Comparison of ENCODE assay signal across 1 cellular context in the genomic region with DNA sequence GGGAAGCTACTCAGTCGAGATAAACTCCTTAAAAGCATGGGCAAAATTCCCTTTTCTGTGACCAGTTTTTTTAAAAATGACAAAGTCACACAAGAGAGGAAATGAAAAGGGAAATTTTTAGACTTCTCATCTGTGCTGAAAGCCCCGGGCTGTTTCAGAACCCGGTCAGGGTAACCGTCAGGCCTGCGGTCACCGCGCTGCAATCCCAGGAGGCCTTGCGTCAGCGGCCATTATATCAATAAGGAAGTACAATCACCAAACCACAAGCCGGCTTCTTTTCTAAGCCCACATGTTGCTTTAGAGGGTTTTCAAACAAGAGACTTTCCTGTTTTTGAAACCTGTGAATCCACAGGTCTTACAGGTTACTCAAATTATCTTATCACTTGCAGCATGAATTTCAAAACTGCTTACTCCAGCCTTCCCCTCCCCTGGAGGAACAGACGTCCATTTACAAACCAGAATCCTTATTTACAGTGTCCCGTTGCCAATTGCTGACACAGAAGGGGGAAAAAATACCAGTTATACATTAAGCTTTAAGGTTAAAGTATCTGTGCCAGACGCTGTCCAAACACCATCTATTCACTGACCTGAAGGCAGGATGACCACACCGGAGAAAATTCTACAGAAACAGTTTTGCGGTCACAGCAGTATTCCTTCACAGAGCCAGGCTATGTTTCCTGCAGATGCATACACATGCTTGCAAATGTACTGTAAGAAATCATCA.
TF ChIP-seq lines count a peak whose summit lies in the region.

No MANE protein-coding gene starts in this region.

TF ChIP-seq in GM12878, 131 proteins besides CTCF, POLR2A, EP300 and RAD21 (continued from another document and continues in another):
- TF ChIP-seq PKNOX1 (IDR thresholded peaks at IDR 0.05) (peak; percentile 9; the same call in 1 of the 2 replicates), CHD4 (IDR thresholded peaks at IDR 0.05) (no peak), SP1 (IDR thresholded peaks at IDR 0.05; ENCODE audit: low read depth, low read length) (peak; percentile 77), ETV6 (conservative IDR thresholded peaks at IDR 0.05 in 1 of 2, IDR thresholded peaks at IDR 0.05 in 1 of 2; ENCODE audit: borderline replicate concordance in 1 of 2, low read depth in 1 of 2) (peak in 1 of 2 experiments; percentile 90; a peak in 2 of 4 replicates), MLLT1 (IDR thresholded peaks at IDR 0.05) (peak; percentile 42), POLR2AphosphoS5 (IDR thresholded peaks at IDR 0.05; ENCODE audit: low read length) (no peak; the same call in 1 of the 2 replicates), SMAD5 (IDR thresholded peaks at IDR 0.05; ENCODE audit: low read depth) (peak; percentile 65; the same call in 1 of the 2 replicates), BCL3 (IDR thresholded peaks at IDR 0.05; ENCODE audit: borderline replicate concordance, insufficient read depth, low read depth, low read length, poor library complexity, severe bottlenecking) (peak; percentile 94), FOXK2 (IDR thresholded peaks at IDR 0.05) (no peak; the same call in 1 of the 2 replicates), E2F8 (IDR thresholded peaks at IDR 0.05; ENCODE audit: low read depth, partially characterized antibody) (no peak), ZSCAN29 (IDR thresholded peaks at IDR 0.05) (no peak), HCFC1 (IDR thresholded peaks at IDR 0.05; ENCODE audit: low read length) (0 out of 2 replicates have a peak, but pooled peaks have one; percentile 31), RCOR1 (conservative IDR thresholded peaks at IDR 0.05; ENCODE audit: low read depth, low read length) (no peak; the same call in 1 of the 2 replicates), MYC (IDR thresholded peaks at IDR 0.05; ENCODE audit: insufficient read depth, insufficient read length, insufficient replicate concordance, low read length, severe bottlenecking) (no peak), DPF2 (IDR thresholded peaks at IDR 0.05) (no peak; the same call in none of the 2 replicates), ATF2 (IDR thresholded peaks at IDR 0.05; ENCODE audit: low read length) (no peak), IRF4 (IDR thresholded peaks at IDR 0.05; ENCODE audit: low read depth, low read length) (peak; percentile 77), RFX5 (IDR thresholded peaks at IDR 0.05; ENCODE audit: low read depth, low read length) (no peak), SUZ12 (IDR thresholded peaks at IDR 0.05; ENCODE audit: unreplicated experiment) (no peak), BMI1 (IDR thresholded peaks at IDR 0.05; ENCODE audit: borderline replicate concordance) (no peak; the same call in 1 of the 2 replicates), CHD2 (IDR thresholded peaks at IDR 0.05; ENCODE audit: borderline replicate concordance, low read depth, low read length) (peak; percentile 86), EGR1 (IDR thresholded peaks at IDR 0.05; ENCODE audit: borderline replicate concordance in 1 of 2, low read depth in 2 of 2, low read length in 2 of 2) (no peak), NR2C2 (IDR thresholded peaks at IDR 0.05; ENCODE audit: borderline replicate concordance, control insufficient read depth, insufficient read length, low read depth) (no peak), SIX5 (IDR thresholded peaks at IDR 0.05; ENCODE audit: low read depth, low read length, severe bottlenecking) (no peak), CREM (IDR thresholded peaks at IDR 0.05; ENCODE audit: low read depth) (peak; percentile 92), KLF5 (IDR thresholded peaks at IDR 0.05; ENCODE audit: partially characterized antibody) (peak; percentile 94), EZH2 (IDR thresholded peaks at IDR 0.05; ENCODE audit: borderline replicate concordance, control insufficient read depth, low read depth, low read length) (no peak), GATAD2B (conservative IDR thresholded peaks at IDR 0.05; ENCODE audit: low read depth) (peak; percentile 56), SMC3 (IDR thresholded peaks at IDR 0.05; ENCODE audit: borderline replicate concordance, low read length) (peak; percentile 30; the same call in 1 of the 2 replicates), SKIL (IDR thresholded peaks at IDR 0.05; ENCODE audit: low read depth, poor library complexity, severe bottlenecking) (peak; percentile 97), LARP7 (IDR thresholded peaks at IDR 0.05) (no peak)
- TF ChIP-seq, protein P1, sequence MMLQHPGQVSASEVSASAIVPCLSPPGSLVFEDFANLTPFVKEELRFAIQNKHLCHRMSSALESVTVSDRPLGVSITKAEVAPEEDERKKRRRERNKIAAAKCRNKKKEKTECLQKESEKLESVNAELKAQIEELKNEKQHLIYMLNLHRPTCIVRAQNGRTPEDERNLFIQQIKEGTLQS (IDR thresholded peaks at IDR 0.05; ENCODE audit: borderline replicate concordance, extremely low read depth, low read depth, low read length) = no peak
- TF ChIP-seq, protein P2, sequence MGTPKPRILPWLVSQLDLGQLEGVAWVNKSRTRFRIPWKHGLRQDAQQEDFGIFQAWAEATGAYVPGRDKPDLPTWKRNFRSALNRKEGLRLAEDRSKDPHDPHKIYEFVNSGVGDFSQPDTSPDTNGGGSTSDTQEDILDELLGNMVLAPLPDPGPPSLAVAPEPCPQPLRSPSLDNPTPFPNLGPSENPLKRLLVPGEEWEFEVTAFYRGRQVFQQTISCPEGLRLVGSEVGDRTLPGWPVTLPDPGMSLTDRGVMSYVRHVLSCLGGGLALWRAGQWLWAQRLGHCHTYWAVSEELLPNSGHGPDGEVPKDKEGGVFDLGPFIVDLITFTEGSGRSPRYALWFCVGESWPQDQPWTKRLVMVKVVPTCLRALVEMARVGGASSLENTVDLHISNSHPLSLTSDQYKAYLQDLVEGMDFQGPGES (IDR thresholded peaks at IDR 0.05) = no peak
- TF ChIP-seq, protein P3, sequence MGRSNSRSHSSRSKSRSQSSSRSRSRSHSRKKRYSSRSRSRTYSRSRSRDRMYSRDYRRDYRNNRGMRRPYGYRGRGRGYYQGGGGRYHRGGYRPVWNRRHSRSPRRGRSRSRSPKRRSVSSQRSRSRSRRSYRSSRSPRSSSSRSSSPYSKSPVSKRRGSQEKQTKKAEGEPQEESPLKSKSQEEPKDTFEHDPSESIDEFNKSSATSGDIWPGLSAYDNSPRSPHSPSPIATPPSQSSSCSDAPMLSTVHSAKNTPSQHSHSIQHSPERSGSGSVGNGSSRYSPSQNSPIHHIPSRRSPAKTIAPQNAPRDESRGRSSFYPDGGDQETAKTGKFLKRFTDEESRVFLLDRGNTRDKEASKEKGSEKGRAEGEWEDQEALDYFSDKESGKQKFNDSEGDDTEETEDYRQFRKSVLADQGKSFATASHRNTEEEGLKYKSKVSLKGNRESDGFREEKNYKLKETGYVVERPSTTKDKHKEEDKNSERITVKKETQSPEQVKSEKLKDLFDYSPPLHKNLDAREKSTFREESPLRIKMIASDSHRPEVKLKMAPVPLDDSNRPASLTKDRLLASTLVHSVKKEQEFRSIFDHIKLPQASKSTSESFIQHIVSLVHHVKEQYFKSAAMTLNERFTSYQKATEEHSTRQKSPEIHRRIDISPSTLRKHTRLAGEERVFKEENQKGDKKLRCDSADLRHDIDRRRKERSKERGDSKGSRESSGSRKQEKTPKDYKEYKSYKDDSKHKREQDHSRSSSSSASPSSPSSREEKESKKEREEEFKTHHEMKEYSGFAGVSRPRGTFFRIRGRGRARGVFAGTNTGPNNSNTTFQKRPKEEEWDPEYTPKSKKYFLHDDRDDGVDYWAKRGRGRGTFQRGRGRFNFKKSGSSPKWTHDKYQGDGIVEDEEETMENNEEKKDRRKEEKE (IDR thresholded peaks at IDR 0.05) = no peak
- TF ChIP-seq, protein P4, sequence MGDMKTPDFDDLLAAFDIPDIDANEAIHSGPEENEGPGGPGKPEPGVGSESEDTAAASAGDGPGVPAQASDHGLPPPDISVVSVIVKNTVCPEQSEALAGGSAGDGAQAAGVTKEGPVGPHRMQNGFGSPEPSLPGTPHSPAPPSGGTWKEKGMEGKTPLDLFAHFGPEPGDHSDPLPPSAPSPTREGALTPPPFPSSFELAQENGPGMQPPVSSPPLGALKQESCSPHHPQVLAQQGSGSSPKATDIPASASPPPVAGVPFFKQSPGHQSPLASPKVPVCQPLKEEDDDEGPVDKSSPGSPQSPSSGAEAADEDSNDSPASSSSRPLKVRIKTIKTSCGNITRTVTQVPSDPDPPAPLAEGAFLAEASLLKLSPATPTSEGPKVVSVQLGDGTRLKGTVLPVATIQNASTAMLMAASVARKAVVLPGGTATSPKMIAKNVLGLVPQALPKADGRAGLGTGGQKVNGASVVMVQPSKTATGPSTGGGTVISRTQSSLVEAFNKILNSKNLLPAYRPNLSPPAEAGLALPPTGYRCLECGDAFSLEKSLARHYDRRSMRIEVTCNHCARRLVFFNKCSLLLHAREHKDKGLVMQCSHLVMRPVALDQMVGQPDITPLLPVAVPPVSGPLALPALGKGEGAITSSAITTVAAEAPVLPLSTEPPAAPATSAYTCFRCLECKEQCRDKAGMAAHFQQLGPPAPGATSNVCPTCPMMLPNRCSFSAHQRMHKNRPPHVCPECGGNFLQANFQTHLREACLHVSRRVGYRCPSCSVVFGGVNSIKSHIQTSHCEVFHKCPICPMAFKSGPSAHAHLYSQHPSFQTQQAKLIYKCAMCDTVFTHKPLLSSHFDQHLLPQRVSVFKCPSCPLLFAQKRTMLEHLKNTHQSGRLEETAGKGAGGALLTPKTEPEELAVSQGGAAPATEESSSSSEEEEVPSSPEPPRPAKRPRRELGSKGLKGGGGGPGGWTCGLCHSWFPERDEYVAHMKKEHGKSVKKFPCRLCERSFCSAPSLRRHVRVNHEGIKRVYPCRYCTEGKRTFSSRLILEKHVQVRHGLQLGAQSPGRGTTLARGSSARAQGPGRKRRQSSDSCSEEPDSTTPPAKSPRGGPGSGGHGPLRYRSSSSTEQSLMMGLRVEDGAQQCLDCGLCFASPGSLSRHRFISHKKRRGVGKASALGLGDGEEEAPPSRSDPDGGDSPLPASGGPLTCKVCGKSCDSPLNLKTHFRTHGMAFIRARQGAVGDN (IDR thresholded peaks at IDR 0.05) = peak; percentile 96
